In the genomic region with DNA sequence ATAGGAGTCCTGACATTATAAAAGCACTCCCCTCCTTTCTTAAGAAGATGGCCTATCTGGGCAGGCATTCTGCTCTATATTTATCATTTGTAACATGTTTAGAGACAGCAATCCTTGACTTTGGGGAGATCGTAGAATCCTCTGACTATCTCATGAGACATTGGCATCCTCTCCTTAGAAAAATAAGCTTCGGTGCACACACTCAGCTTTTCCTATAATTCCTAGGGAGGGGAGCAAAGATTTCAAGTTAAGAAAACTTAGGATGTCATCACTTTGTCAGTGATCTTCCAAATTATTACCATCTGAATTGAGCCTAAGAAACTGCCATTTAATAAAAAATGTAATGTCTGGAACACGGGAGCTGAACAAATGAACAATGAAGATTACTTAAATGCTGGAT, we compare ENCODE assay signal across 12 cellular contexts.
"Had no signal": no experiment of that assay in that cellular context is flagged by ENCODE, and none has a peak within 500 bp of the region (broad histone marks: within the 10 kb centered on the region; RNA-seq: fewer than 3 reads in every experiment).

No MANE protein-coding gene starts in this region.

- H3K36me3 ChIP-seq: cardiac muscle cell, pancreas, WERI-Rb-1 had no signal

- DNase-seq: activated CD4-positive, alpha-beta T cell treated with anti-CD3 and anti-CD28 coated beads for 36 hours; activated CD8-positive, alpha-beta memory T cell treated with anti-CD3 and anti-CD28 coated beads, Interleukin-2, amount 50 U/mL, for 48 hours; activated CD8-positive, alpha-beta T cell treated with anti-CD3 and anti-CD28 coated beads, Interleukin-2, amount 10 ng/mL, durations not matched to agents 7 days and 5 days; activated naive CD8-positive, alpha-beta T cell treated with anti-CD3 and anti-CD28 coated beads, Interleukin-2, amount 10 ng/mL, durations not matched to agents 7 days and 5 days; aorta; pancreas; stimulated activated CD4-positive, alpha-beta T cell treated with anti-CD3 and anti-CD28 coated beads, Interleukin-2, amount 100 ng/mL, for 48 hours; stimulated activated CD8-positive, alpha-beta memory T cell treated with anti-CD3 and anti-CD28 coated beads, Interleukin-4, amount 100 ng/mL, for 48 hours; T-cell; WERI-Rb-1 had no signal

- H3K27ac ChIP-seq: cardiac muscle cell, pancreas, WERI-Rb-1 had no signal

- ATAC-seq: activated CD4-positive, alpha-beta T cell treated with anti-CD3 and anti-CD28 coated beads for 36 hours; activated CD8-positive, alpha-beta T cell treated with anti-CD3 and anti-CD28 coated beads, Interleukin-2, amount 10 ng/mL, durations not matched to agents 7 days and 5 days; pancreas; T-cell had no signal

- H3K4me1 ChIP-seq: pancreas had no signal

- H3K4me3 ChIP-seq: cardiac muscle cell, pancreas had no signal

- H3K9me3 ChIP-seq: pancreas had no signal

- FAIRE-seq: pancreas, urothelium cell line had no signal

- H3K27me3 ChIP-seq: cardiac muscle cell, pancreas had no signal
